ENCODE assay signal across 27 cellular contexts in genomic region chr9:121038452-121039203, GRCh38. TPM values are rescaled to one million over a fixed set of nuclear protein-coding genes. Genes with fewer than 3 reads are reported as not detected.
DNase-seq lines count a peak whose midpoint lies in the region; ATAC-seq, FAIRE-seq and TF ChIP-seq lines count a peak whose summit lies in the region.
"Had no signal": no experiment of that assay in that cellular context is flagged by ENCODE, and none has a peak within 500 bp of the region (broad histone marks: within the 10 kb centered on the region; RNA-seq: fewer than 3 reads in every experiment).

No MANE protein-coding gene starts in this region.

- TF ChIP-seq POLR2A in H54 (IDR thresholded peaks at IDR 0.05; ENCODE audit: low read depth, low read length), result no peak

- H3K9me3 Mint-ChIP-seq in glutamatergic neuron (ENCODE audit: unreplicated experiment), result no peaks in the 10 kb centered on the region
- H3K9me3 Mint-ChIP-seq in nephron, result no peaks in the 10 kb centered on the region

- peak overlapping the region; percentile 47 for H3K27ac ChIP-seq in VCaP
- H3K27ac ChIP-seq: RWPE1 had no signal

- H3K4me1 Mint-ChIP-seq in glutamatergic neuron (ENCODE audit: low read depth, unreplicated experiment), result no peaks in the 10 kb centered on the region
- H3K4me1 Mint-ChIP-seq in nephron, result peaks cover 12% of the 10 kb centered on the region
- H3K4me1 Mint-ChIP-seq: CD8-positive, alpha-beta memory T cell had no signal

- FAIRE-seq in H54 (lab: Jason Lieb, UNC), result peak; percentile 82
- FAIRE-seq: GM18507, K562 had no signal

- H3K4me3 Mint-ChIP-seq in glutamatergic neuron (ENCODE audit: unreplicated experiment) (no peak overlapping the region), nephron (no peak overlapping the region)
- H3K4me3 Mint-ChIP-seq: CD14-positive monocyte; CD8-positive, alpha-beta memory T cell had no signal

- DNase-seq in H54 (ENCODE audit: insufficient read length, low spot score) (no peak), glutamatergic neuron (no peak), inferior parietal cortex (ENCODE audit: extremely low spot score) (no peak), GDM1 (lab: John Stamatoyannopoulos, UW) (no peak), NAMALWA (ENCODE audit: low spot score) (no peak)
- DNase-seq: 8988T; ACHN; BE2C; CD8-positive, alpha-beta memory T cell; DMS 273 treated with DMSO at 0.1 percent for 48 hours; DMS79 treated with DMSO at 0.1 percent for 48 hours; H7; MV-4-11; NCI-H1105 treated with DMSO at 0.1 percent for 48 hours; NCI-H146; NCI-H1930; NCI-H446; NCI-H524 treated with DMSO at 0.1 percent for 48 hours; SHP77 had no signal

- H3K27me3 Mint-ChIP-seq in glutamatergic neuron (ENCODE audit: unreplicated experiment) (no peaks in the 10 kb centered on the region), nephron (ENCODE audit: low read depth) (no peaks in the 10 kb centered on the region)

- H3K36me3 Mint-ChIP-seq in glutamatergic neuron (ENCODE audit: unreplicated experiment) (no peaks in the 10 kb centered on the region), nephron (ENCODE audit: low read depth) (no peaks in the 10 kb centered on the region)

- peak overlapping the region; percentile 36 for H3K27ac Mint-ChIP-seq in glutamatergic neuron (ENCODE audit: unreplicated experiment)
- peak overlapping the region in 2 of 3 experiments; percentile 17 to 28 for H3K27ac Mint-ChIP-seq in nephron
- H3K27ac Mint-ChIP-seq: CD14-positive monocyte had no signal

- TF ChIP-seq CTCF in VCaP (conservative IDR thresholded peaks at IDR 0.05), result no peak
- TF ChIP-seq CTCF in glutamatergic neuron (IDR thresholded peaks at IDR 0.05; ENCODE audit: partially characterized antibody, unreplicated experiment), result no peak
- no peak for TF ChIP-seq CTCF in nephron (IDR thresholded peaks at IDR 0.05; ENCODE audit: unreplicated experiment in 3 of 3)

- no peak for ATAC-seq in HG03108 (IDR thresholded peaks at IDR 0.05; ENCODE audit: unreplicated experiment)
- ATAC-seq: K562, Panc1 had no signal

RNA-seq across cellular contexts. Expression of gene C5, which starts 11.4 kb away (rescaled TPM):
- total RNA-seq in glutamatergic neuron (ENCODE audit: unreplicated experiment), result 1.0 TPM

RNA-seq across cellular contexts. Expression of gene CNTRL, which starts 36.1 kb away (rescaled TPM):
- total RNA-seq in glutamatergic neuron (ENCODE audit: unreplicated experiment), result 9.5 TPM
